ENCODE assay signal across 20 cellular contexts in genomic region chr10:131065673-131066331, GRCh38.
DNase-seq lines count a peak whose midpoint lies in the region; ATAC-seq and TF ChIP-seq lines count a peak whose summit lies in the region.
"Had no signal": no experiment of that assay in that cellular context is flagged by ENCODE, and none has a peak within 500 bp of the region (broad histone marks: within the 10 kb centered on the region; RNA-seq: fewer than 3 reads in every experiment).

No MANE protein-coding gene starts in this region.

- no peak for ATAC-seq in GM18873 (IDR thresholded peaks at IDR 0.05; ENCODE audit: low FRiP score, unreplicated experiment)
- ATAC-seq in GM19452 (IDR thresholded peaks at IDR 0.05; ENCODE audit: unreplicated experiment): no peak
- ATAC-seq: natural killer cell treated with Interleukin-12 subunit alpha and Interleukin-12 subunit beta and Interleukin-15 and Interleukin-18, amount 100 ng/mL, for 72 hours; stimulated activated memory B cell treated with anti-CD40 and anti-IgM and Interleukin-4, amounts not matched to agents 10 μg/mL and 1 μg/mL and 100 μg/mL, for 72 hours had no signal

- TF ChIP-seq CTCF in dorsolateral prefrontal cortex (IDR thresholded peaks at IDR 0.05 in 54 of 56, conservative IDR thresholded peaks at IDR 0.05 in 2 of 56; ENCODE audit: low read depth in 1 of 56, partially characterized antibody in 56 of 56): no peak

- H3K4me3 ChIP-seq in HUES48 (ENCODE audit: low read depth, low read length): no peak overlapping the region
- no peak overlapping the region for H3K4me3 ChIP-seq in dorsolateral prefrontal cortex
- H3K4me3 ChIP-seq: cardiac muscle cell had no signal

- no peak overlapping the region for H3K9ac ChIP-seq in HUES48 (ENCODE audit: low read depth, low read length)
- H3K9ac ChIP-seq: KMS-11 had no signal

- DNase-seq in dorsolateral prefrontal cortex: peak in 6 of 10 donors; percentile 41 to 70 (median 57)
- peak; percentile 30 for DNase-seq in medulla oblongata (ENCODE audit: extremely low spot score)
- DNase-seq in superior temporal gyrus (ENCODE audit: extremely low spot score): peak; percentile 27
- no peak for DNase-seq in DMS 273 treated with DMSO at 0.1 percent for 48 hours (lab: John Stamatoyannopoulos, UW)
- DNase-seq: activated CD4-positive, alpha-beta memory T cell treated with anti-CD3 and anti-CD28 coated beads for 36 hours; activated CD4-positive, CD25-positive, alpha-beta regulatory T cell treated with anti-CD3 and anti-CD28 coated beads, Interleukin-2, amount 50 U/mL, for 72 hours; EL; midbrain; NCI-H1436; NCI-H446 treated with DMSO at 0.1 percent for 48 hours; NCI-H82; stimulated activated CD4-positive, alpha-beta T cell treated with anti-CD3 and anti-CD28 coated beads, Interleukin-12 subunit alpha, Interleukin-12 subunit beta, amount 100 ng/mL, for 4 hours; stimulated activated CD4-positive, alpha-beta T cell treated with anti-CD3 and anti-CD28 coated beads, Interleukin-4, amount 100 ng/mL, for 24 hours had no signal

- intact Hi-C loops in dorsolateral prefrontal cortex (cut with DNase I): no loop called here

- peaks cover 31% of the 10 kb centered on the region for H3K4me1 ChIP-seq in HUES48 (ENCODE audit: control insufficient read depth, insufficient read depth, low read length)

- peak overlapping the region; percentile 45 for H3K27ac ChIP-seq in HUES48 (ENCODE audit: low read depth, low read length)
- no peak overlapping the region for H3K27ac ChIP-seq in dorsolateral prefrontal cortex
- H3K27ac ChIP-seq: cardiac muscle cell, KMS-11 had no signal

- no peaks in the 10 kb centered on the region for H3K9me3 ChIP-seq in HUES48 (ENCODE audit: control insufficient read depth, insufficient read depth, low read length)

- no peaks in the 10 kb centered on the region for H3K27me3 ChIP-seq in HUES48 (ENCODE audit: control insufficient read depth, insufficient read depth, low read length)
- peaks cover 0 to 33% (median 0%) of the 10 kb centered on the region in 45 donors for H3K27me3 ChIP-seq in dorsolateral prefrontal cortex
- H3K27me3 ChIP-seq: cardiac muscle cell had no signal

- H3K36me3 ChIP-seq in HUES48 (ENCODE audit: control insufficient read depth, insufficient read depth, low read length): no peaks in the 10 kb centered on the region
- H3K36me3 ChIP-seq: cardiac muscle cell had no signal
